ENCODE assay signal across 2 cellular contexts in the genomic region with DNA sequence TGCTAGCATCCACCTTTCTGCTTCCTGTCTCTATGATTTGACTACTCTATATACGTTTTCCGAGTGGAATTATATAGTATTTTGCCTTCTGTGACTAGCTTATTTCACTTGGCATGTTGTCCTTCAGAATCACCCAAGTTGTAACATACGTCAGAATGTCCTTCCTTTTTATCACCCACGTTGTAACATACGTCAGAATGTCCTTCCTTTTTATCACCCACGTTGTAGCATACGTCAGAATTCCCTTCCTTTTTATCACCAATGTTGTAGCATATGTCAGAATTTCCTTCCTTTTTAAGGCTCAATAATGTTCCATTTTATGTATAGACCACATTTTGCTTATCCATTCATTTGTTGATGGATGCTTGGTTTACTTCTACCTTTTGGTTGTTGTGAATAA.
TF ChIP-seq lines count a peak whose summit lies in the region.

No MANE protein-coding gene starts in this region.

TF ChIP-seq in HepG2, 621 proteins besides CTCF, POLR2A, EP300 and RAD21:
- TF ChIP-seq NAIF1 (CRISPR knock-in tag; IDR thresholded peaks at IDR 0.05; ENCODE audit: borderline replicate concordance) (no peak), CREB1 (IDR thresholded peaks at IDR 0.05) (peak; percentile 81), CREB1 (CRISPR knock-in tag; IDR thresholded peaks at IDR 0.05) (no peak), BATF2 (CRISPR knock-in tag; IDR thresholded peaks at IDR 0.05) (no peak), SALL2 (CRISPR knock-in tag; IDR thresholded peaks at IDR 0.05) (no peak), ZNF790 (CRISPR knock-in tag; IDR thresholded peaks at IDR 0.05; ENCODE audit: borderline replicate concordance) (no peak)

TF ChIP-seq in K562, 482 proteins besides CTCF, POLR2A, EP300 and RAD21:
- TF ChIP-seq XRCC5 (IDR thresholded peaks at IDR 0.05; ENCODE audit: low read depth, low read length) (no peak), ILF3 (IDR thresholded peaks at IDR 0.05; ENCODE audit: borderline replicate concordance) (no peak), PHTF2 (CRISPR knock-in tag; IDR thresholded peaks at IDR 0.05) (no peak), SMAD3 (CRISPR knock-in tag; conservative IDR thresholded peaks at IDR 0.05) (no peak), ZNF431 (CRISPR knock-in tag; IDR thresholded peaks at IDR 0.05) (no peak), ZNF124 (CRISPR knock-in tag; IDR thresholded peaks at IDR 0.05) (no peak), ZNF165 (CRISPR knock-in tag; IDR thresholded peaks at IDR 0.05; ENCODE audit: borderline replicate concordance) (no peak), BCOR (IDR thresholded peaks at IDR 0.05) (no peak), REST (CRISPR knock-in tag; IDR thresholded peaks at IDR 0.05; ENCODE audit: low read depth) (no peak), HOMEZ (CRISPR knock-in tag; IDR thresholded peaks at IDR 0.05) (no peak), SLC30A9 (CRISPR knock-in tag; IDR thresholded peaks at IDR 0.05) (no peak), ZNF57 (CRISPR knock-in tag; IDR thresholded peaks at IDR 0.05) (no peak), SRSF9 (IDR thresholded peaks at IDR 0.05; ENCODE audit: borderline replicate concordance, low read depth, low read length) (no peak), MEF2A (IDR thresholded peaks at IDR 0.05; ENCODE audit: control insufficient read depth, low read depth, low read length) (no peak), HDAC2 (IDR thresholded peaks at IDR 0.05) (no peak)
- TF ChIP-seq, protein P1, sequence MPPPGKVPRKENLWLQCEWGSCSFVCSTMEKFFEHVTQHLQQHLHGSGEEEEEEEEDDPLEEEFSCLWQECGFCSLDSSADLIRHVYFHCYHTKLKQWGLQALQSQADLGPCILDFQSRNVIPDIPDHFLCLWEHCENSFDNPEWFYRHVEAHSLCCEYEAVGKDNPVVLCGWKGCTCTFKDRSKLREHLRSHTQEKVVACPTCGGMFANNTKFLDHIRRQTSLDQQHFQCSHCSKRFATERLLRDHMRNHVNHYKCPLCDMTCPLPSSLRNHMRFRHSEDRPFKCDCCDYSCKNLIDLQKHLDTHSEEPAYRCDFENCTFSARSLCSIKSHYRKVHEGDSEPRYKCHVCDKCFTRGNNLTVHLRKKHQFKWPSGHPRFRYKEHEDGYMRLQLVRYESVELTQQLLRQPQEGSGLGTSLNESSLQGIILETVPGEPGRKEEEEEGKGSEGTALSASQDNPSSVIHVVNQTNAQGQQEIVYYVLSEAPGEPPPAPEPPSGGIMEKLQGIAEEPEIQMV (tag; conservative IDR thresholded peaks at IDR 0.05; ENCODE audit: low read depth): no peak
- TF ChIP-seq, protein P2, sequence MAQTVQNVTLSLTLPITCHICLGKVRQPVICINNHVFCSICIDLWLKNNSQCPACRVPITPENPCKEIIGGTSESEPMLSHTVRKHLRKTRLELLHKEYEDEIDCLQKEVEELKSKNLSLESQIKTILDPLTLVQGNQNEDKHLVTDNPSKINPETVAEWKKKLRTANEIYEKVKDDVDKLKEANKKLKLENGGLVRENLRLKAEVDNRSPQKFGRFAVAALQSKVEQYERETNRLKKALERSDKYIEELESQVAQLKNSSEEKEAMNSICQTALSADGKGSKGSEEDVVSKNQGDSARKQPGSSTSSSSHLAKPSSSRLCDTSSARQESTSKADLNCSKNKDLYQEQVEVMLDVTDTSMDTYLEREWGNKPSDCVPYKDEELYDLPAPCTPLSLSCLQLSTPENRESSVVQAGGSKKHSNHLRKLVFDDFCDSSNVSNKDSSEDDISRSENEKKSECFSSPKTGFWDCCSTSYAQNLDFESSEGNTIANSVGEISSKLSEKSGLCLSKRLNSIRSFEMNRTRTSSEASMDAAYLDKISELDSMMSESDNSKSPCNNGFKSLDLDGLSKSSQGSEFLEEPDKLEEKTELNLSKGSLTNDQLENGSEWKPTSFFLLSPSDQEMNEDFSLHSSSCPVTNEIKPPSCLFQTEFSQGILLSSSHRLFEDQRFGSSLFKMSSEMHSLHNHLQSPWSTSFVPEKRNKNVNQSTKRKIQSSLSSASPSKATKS (CRISPR knock-in tag; IDR thresholded peaks at IDR 0.05): no peak
TF ChIP-seq in K562: peak in this region for 0.
